In the genomic region with DNA sequence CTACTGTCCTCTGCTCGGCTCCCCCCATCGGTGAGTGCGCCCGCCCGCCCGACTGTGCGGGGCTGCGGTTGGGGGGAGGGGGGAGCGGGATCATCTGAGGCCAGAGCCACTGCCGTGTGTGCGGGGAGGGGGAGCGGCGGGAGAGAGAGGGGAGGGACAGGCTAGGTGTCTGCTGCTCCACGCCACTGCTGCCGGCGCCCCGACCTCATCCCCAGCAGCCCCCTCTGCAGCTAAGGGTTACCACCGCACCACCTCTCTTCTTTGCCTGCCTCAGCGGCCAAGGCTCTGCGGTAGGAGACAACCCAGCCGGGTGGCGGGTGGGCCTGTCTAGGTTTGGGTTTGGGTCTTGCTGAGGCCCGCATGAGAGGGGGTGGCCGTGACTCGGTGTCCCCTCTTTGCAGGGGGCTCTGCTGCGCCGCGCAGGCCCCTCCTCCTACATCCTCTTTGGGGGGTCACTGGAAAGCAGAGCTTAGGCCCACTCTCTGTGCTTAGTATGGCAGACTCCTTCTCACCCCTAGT, we compare ENCODE assay signal across 8 cellular contexts. TPM values are rescaled to one million over a fixed set of nuclear protein-coding genes. Genes with fewer than 3 reads are reported as not detected.
DNase-seq lines count a peak whose midpoint lies in the region; ATAC-seq lines count a peak whose summit lies in the region.

No MANE protein-coding gene starts in this region.

- H3K4me3 Mint-ChIP-seq in stimulated activated naive CD8-positive, alpha-beta T cell treated with anti-CD3 and anti-CD28 coated beads, Interleukin-15, Interleukin-2, amounts not matched to agents 100 ng/mL and 50 ng/mL, for 24 hours: peak overlapping the region; percentile 87

- H3K27me3 ChIP-seq in SJCRH30: no peaks in the 10 kb centered on the region

- H3K9me3 ChIP-seq in SJCRH30 (replicated peaks): no peaks in the 10 kb centered on the region

- peaks cover 11% of the 10 kb centered on the region for H3K27me3 Mint-ChIP-seq in stimulated activated naive CD8-positive, alpha-beta T cell treated with anti-CD3 and anti-CD28 coated beads, Interleukin-15, Interleukin-2, amounts not matched to agents 100 ng/mL and 50 ng/mL, for 24 hours

- H3K27ac ChIP-seq in SJCRH30: peak overlapping the region; percentile 66
- H3K27ac ChIP-seq in caudate nucleus (ENCODE audit: low read depth, low read length): peak overlapping the region; percentile 76

- peak; percentile 8 for ATAC-seq in left colon

- intact Hi-C loops in left colon (cut with DNase I, micrococcal nuclease): no loop called here

- H3K9me3 Mint-ChIP-seq in stimulated activated naive CD8-positive, alpha-beta T cell treated with anti-CD3 and anti-CD28 coated beads, Interleukin-15, Interleukin-2, amounts not matched to agents 100 ng/mL and 50 ng/mL, for 24 hours: no peaks in the 10 kb centered on the region

- H3K4me1 ChIP-seq in SJCRH30: peaks cover 3% of the 10 kb centered on the region; the same call in 1 of the 2 replicates

- peaks cover 71% of the 10 kb centered on the region for H3K4me1 Mint-ChIP-seq in stimulated activated naive CD8-positive, alpha-beta T cell treated with anti-CD3 and anti-CD28 coated beads, Interleukin-15, Interleukin-2, amounts not matched to agents 100 ng/mL and 50 ng/mL, for 24 hours (ENCODE audit: low read depth)

- no peaks in the 10 kb centered on the region for H3K36me3 Mint-ChIP-seq in stimulated activated naive CD8-positive, alpha-beta T cell treated with anti-CD3 and anti-CD28 coated beads, Interleukin-15, Interleukin-2, amounts not matched to agents 100 ng/mL and 50 ng/mL, for 24 hours (ENCODE audit: low read depth)

- no peaks in the 10 kb centered on the region for H3K36me3 ChIP-seq in SJCRH30

- H3K4me3 ChIP-seq in SJCRH30: peak overlapping the region; percentile 89

- H3K27ac Mint-ChIP-seq in stimulated activated naive CD8-positive, alpha-beta T cell treated with anti-CD3 and anti-CD28 coated beads, Interleukin-15, Interleukin-2, amounts not matched to agents 100 ng/mL and 50 ng/mL, for 24 hours: peak overlapping the region; percentile 86

- DNase-seq in NCI-H1436 (lab: John Stamatoyannopoulos, UW) (peak; percentile 10), NCI-H1436 treated with DMSO at 0.1 percent for 48 hours (lab: John Stamatoyannopoulos, UW) (no peak), SJCRH30 (peak; percentile 31 to 37), caudate nucleus (lab: John Stamatoyannopoulos, UW) (peak in 10 of 61 donors; percentile 12 to 51 (median 37)), left colon (peak; percentile 40), HPDE6-E6E7 (ENCODE audit: extremely low spot score) (no peak), hippocampal formation (lab: John Stamatoyannopoulos, UW) (no peak)

RNA-seq across cellular contexts. Expression of a gene that starts 0.7 kb away (rescaled TPM):
- total RNA-seq in SJCRH30 (2014; rRNA removed; shearing (Covaris generic)): 8.3 and 10.0 TPM in 2 replicates
- total RNA-seq in left colon: 10 to 100 TPM; 19.5 to 20.0 TPM

RNA-seq across cellular contexts. Expression of a gene that starts 12.5 kb away (rescaled TPM):
- 1.5 and 1.6 TPM in 2 replicates for total RNA-seq in SJCRH30 (2014; rRNA removed; shearing (Covaris generic))
- 1 to 10 TPM; 8.6 to 9.3 TPM for total RNA-seq in left colon

Comparison
In these comparisons a context has a peak if more than half of its experiments do, and no peak if none do; other contexts are left out.
1. DNase-seq: peak in NCI-H1436 (single experiment), SJCRH30 (2 of 2) and left colon (2 of 2); none in NCI-H1436 treated with DMSO at 0.1 percent for 48 hours (single experiment), HPDE6-E6E7 (single experiment) and hippocampal formation (0 of 2).